Comparison of ENCODE assay signal across 22 cellular contexts in the genomic region with DNA sequence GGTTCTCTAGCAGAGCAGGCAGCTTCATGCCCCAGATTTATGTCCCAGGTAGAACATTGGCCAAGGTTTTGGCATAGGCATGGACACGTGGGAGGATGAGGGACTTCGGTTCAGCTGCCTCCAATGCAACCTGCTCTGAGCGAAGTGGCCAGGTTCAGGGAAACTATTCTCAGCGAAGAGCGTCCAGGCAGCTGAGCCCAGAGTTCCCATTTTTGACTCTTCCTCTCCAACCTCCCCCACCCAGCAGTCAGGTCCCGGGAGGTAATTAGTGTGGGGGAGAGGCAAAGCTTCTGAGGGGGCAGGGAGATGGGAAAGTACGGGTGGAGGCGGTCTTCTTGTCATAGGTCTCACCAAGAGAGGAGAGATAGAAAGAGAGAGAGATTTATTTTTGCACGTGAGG. TPM values are rescaled to one million over a fixed set of nuclear protein-coding genes. Genes with fewer than 3 reads are reported as not detected.
A peak's percentile ranks its signal among the peaks of the same experiment; 100 is the strongest.
DNase-seq lines count a peak whose midpoint lies in the region; ATAC-seq, FAIRE-seq and TF ChIP-seq lines count a peak whose summit lies in the region.
"Had no signal": no experiment of that assay in that cellular context is flagged by ENCODE, and none has a peak within 500 bp of the region (broad histone marks: within the 10 kb centered on the region; RNA-seq: fewer than 3 reads in every experiment).

No MANE protein-coding gene starts in this region.

- 14 to 26% methylated on average over 1 to 7 of the region's 9 CpGs for WGBS in endodermal cell (ENCODE audit: insufficient coverage in 1 of 2, insufficient read length in 1 of 2), 2 experiments

- no peak overlapping the region for H3K27ac Mint-ChIP-seq in CD4-positive, alpha-beta memory T cell
- no peak overlapping the region for H3K27ac Mint-ChIP-seq in endodermal cell
- no peak overlapping the region for H3K27ac Mint-ChIP-seq in neural crest cell (ENCODE audit: unreplicated experiment)
- H3K27ac Mint-ChIP-seq: activated CD4-positive, alpha-beta T cell treated with anti-CD3 and anti-CD28 coated beads for 36 hours; HFFc6 had no signal

- peaks cover 5% of the 10 kb centered on the region for H3K4me1 ChIP-seq in CD4-positive, alpha-beta memory T cell (ENCODE audit: insufficient read depth, low read length)
- 0 out of 2 replicates have a peak, but pooled peaks cover 2% of the 10 kb centered on the region for H3K4me1 ChIP-seq in HUES6 (ENCODE audit: control insufficient read depth, insufficient read depth, low read length)
- H3K4me1 ChIP-seq in endodermal cell (ENCODE audit: control insufficient read depth, insufficient read depth, low read length), result no peaks in the 10 kb centered on the region
- H3K4me1 ChIP-seq: foreskin keratinocyte had no signal

- peaks cover 29 to 34% of the 10 kb centered on the region in 2 donors for H3K27me3 Mint-ChIP-seq in CD4-positive, alpha-beta memory T cell
- H3K27me3 Mint-ChIP-seq in endodermal cell (ENCODE audit: insufficient read depth), result peaks cover 63% of the 10 kb centered on the region
- H3K27me3 Mint-ChIP-seq in neural crest cell (ENCODE audit: low read depth), result no peaks in the 10 kb centered on the region

- FAIRE-seq in D721Med (lab: Jason Lieb, UNC), result no peak

- H3K4me3 ChIP-seq in CD4-positive, alpha-beta memory T cell (ENCODE audit: low read length in 2 of 2), result no peak overlapping the region
- peak overlapping the region; percentile 72; the same call in 1 of the 2 replicates for H3K4me3 ChIP-seq in HUES6 (ENCODE audit: low read depth, low read length)
- H3K4me3 ChIP-seq in endodermal cell (ENCODE audit: low read length), result no peak overlapping the region
- H3K4me3 ChIP-seq: left lung, mucosa of descending colon, smooth muscle cell had no signal

- H3K9ac ChIP-seq in HUES6 (ENCODE audit: low read length) (no peak overlapping the region), endodermal cell (ENCODE audit: extremely low read depth, low read length, poor library complexity, severe bottlenecking) (no peak overlapping the region)
- H3K9ac ChIP-seq: SK-N-SH had no signal

- intact Hi-C loops in CD4-positive, alpha-beta memory T cell (cut with micrococcal nuclease), result no loop called here

- no peak for DNase-seq in CD4-positive, alpha-beta memory T cell
- DNase-seq in endodermal cell (no peak), neural crest cell (ENCODE audit: low read depth, low spot score) (no peak), SIG-M5 treated with dmso at 0.1 percent for 504 hours (lab: John Stamatoyannopoulos, UW; ENCODE audit: unreplicated experiment) (no peak), D721Med (ENCODE audit: insufficient read length, low spot score) (no peak)
- DNase-seq: activated CD4-positive, alpha-beta T cell treated with anti-CD3 and anti-CD28 coated beads for 36 hours; activated CD8-positive, alpha-beta memory T cell treated with anti-CD3 and anti-CD28 coated beads, Interleukin-2, amount 50 U/mL, for 48 hours; activated naive CD4-positive, alpha-beta T cell; aorta; foreskin keratinocyte; HFFc6; left lung; mucosa of descending colon; NCI-H146; SK-N-SH; stimulated activated CD4-positive, alpha-beta T cell treated with anti-CD3 and anti-CD28 coated beads, Interleukin-4, amount 100 ng/mL, for 4 hours had no signal

- H3K9me3 Mint-ChIP-seq in CD4-positive, alpha-beta memory T cell, result peaks cover 0 to 4% (median 0%) of the 10 kb centered on the region in 8 donors
- H3K9me3 Mint-ChIP-seq in endodermal cell, result no peaks in the 10 kb centered on the region
- no peaks in the 10 kb centered on the region for H3K9me3 Mint-ChIP-seq in neural crest cell
- H3K9me3 Mint-ChIP-seq: HFFc6 had no signal

- H3K36me3 ChIP-seq in CD4-positive, alpha-beta memory T cell (ENCODE audit: insufficient read depth, low read length), result no peaks in the 10 kb centered on the region
- no peaks in the 10 kb centered on the region for H3K36me3 ChIP-seq in HUES6 (ENCODE audit: control insufficient read depth, insufficient read depth, low read length)
- no peaks in the 10 kb centered on the region for H3K36me3 ChIP-seq in endodermal cell (ENCODE audit: control insufficient read depth, insufficient read depth, low read length)
- H3K36me3 ChIP-seq: left lung had no signal

- ATAC-seq in GM19395 (IDR thresholded peaks at IDR 0.05; ENCODE audit: unreplicated experiment) (no peak), GM21619 (IDR thresholded peaks at IDR 0.05; ENCODE audit: unreplicated experiment) (no peak)
- ATAC-seq: activated CD4-positive, alpha-beta T cell treated with anti-CD3 and anti-CD28 coated beads for 36 hours; left lung; Panc1 had no signal

- no peak overlapping the region for H3K27ac ChIP-seq in CD4-positive, alpha-beta memory T cell (ENCODE audit: low read depth, low read length)
- no peak overlapping the region for H3K27ac ChIP-seq in HUES6 (ENCODE audit: low read depth, low read length)
- H3K27ac ChIP-seq in endodermal cell (ENCODE audit: low read depth, low read length), result no peak overlapping the region
- H3K27ac ChIP-seq: foreskin keratinocyte, left lung had no signal

- TF ChIP-seq CTCF in endodermal cell (conservative IDR thresholded peaks at IDR 0.05) (no peak), neural crest cell (conservative IDR thresholded peaks at IDR 0.05) (no peak), D721Med (IDR thresholded peaks at IDR 0.05; ENCODE audit: insufficient read depth, missing control alignments) (no peak)

- no peaks in the 10 kb centered on the region for H3K9me3 ChIP-seq in CD4-positive, alpha-beta memory T cell (ENCODE audit: control insufficient read depth in 1 of 2, low read length in 2 of 2)
- H3K9me3 ChIP-seq in HUES6 (ENCODE audit: control insufficient read depth, insufficient read depth, low read depth, low read length) (no peaks in the 10 kb centered on the region), endodermal cell (ENCODE audit: control insufficient read depth, low read length) (no peaks in the 10 kb centered on the region)
- H3K9me3 ChIP-seq: left lung, mucosa of descending colon, SK-N-SH had no signal

- H3K36me3 Mint-ChIP-seq in CD4-positive, alpha-beta memory T cell, result no peaks in the 10 kb centered on the region
- H3K36me3 Mint-ChIP-seq in endodermal cell (ENCODE audit: low read depth), result no peaks in the 10 kb centered on the region
- no peaks in the 10 kb centered on the region for H3K36me3 Mint-ChIP-seq in neural crest cell (ENCODE audit: low read depth)

- H3K4me3 Mint-ChIP-seq in CD4-positive, alpha-beta memory T cell, result peak overlapping the region in 6 of 8 donors; percentile 10 to 76 (median 39)
- H3K4me3 Mint-ChIP-seq in endodermal cell (peak overlapping the region; percentile 62), neural crest cell (peak overlapping the region; percentile 42)
- H3K4me3 Mint-ChIP-seq: activated CD4-positive, alpha-beta T cell treated with anti-CD3 and anti-CD28 coated beads for 36 hours; HFFc6 had no signal

- POLR2A ChIA-PET in CD4-positive, alpha-beta memory T cell (lab: Charles Lee; ENCODE audit: partially characterized antibody), result no interaction called here

- H3K4me1 Mint-ChIP-seq in CD4-positive, alpha-beta memory T cell, result peaks cover 12 to 28% (median 18%) of the 10 kb centered on the region in 4 donors
- H3K4me1 Mint-ChIP-seq in endodermal cell, result peaks cover 10% of the 10 kb centered on the region
- no peaks in the 10 kb centered on the region for H3K4me1 Mint-ChIP-seq in neural crest cell

- CTCF ChIA-PET in CD4-positive, alpha-beta memory T cell (lab: Charles Lee; ENCODE audit: partially characterized antibody), result no interaction called here

- H3K27me3 ChIP-seq in CD4-positive, alpha-beta memory T cell (ENCODE audit: insufficient read depth, low read length), result peaks cover 9% of the 10 kb centered on the region
- H3K27me3 ChIP-seq in HUES6 (ENCODE audit: control insufficient read depth, insufficient read depth, low read length) (peaks cover 96% of the 10 kb centered on the region), endodermal cell (ENCODE audit: control insufficient read depth, insufficient read depth, low read length, poor library complexity, severe bottlenecking) (peaks cover 63% of the 10 kb centered on the region)

RNA-seq across cellular contexts. Expression of a gene that starts 1.0 kb away (rescaled TPM):
- total RNA-seq in CD4-positive, alpha-beta memory T cell, result not detected
- not detected for polyA plus RNA-seq in CD4-positive, alpha-beta memory T cell
- under 1 TPM in 1 of 2 donors, not detected in 1; 0.37 TPM for total RNA-seq in endodermal cell
- polyA plus RNA-seq in endodermal cell (2013, experiment 1 of 2), result 0.32 TPM
- polyA plus RNA-seq in endodermal cell (2013, experiment 2 of 2), result 0.70 TPM
- total RNA-seq in neural crest cell, result not detected in 2 replicates
- total RNA-seq: activated CD4-positive, alpha-beta T cell treated with anti-CD3 and anti-CD28 coated beads for 36 hours; foreskin keratinocyte; HFFc6; left lung; smooth muscle cell; subcutaneous adipose tissue had no signal
- polyA plus RNA-seq: foreskin keratinocyte, SK-N-SH, smooth muscle cell had no signal

RNA-seq across cellular contexts. Expression of a gene that starts 39.0 kb away (rescaled TPM):
- total RNA-seq in CD4-positive, alpha-beta memory T cell, result not detected
- not detected for polyA plus RNA-seq in CD4-positive, alpha-beta memory T cell
- not detected for total RNA-seq in endodermal cell
- polyA plus RNA-seq in endodermal cell (2013, experiment 1 of 2), result not detected
- not detected for polyA plus RNA-seq in endodermal cell (2013, experiment 2 of 2)
- not detected in 2 replicates for total RNA-seq in neural crest cell
- total RNA-seq: activated CD4-positive, alpha-beta T cell treated with anti-CD3 and anti-CD28 coated beads for 36 hours; foreskin keratinocyte; HFFc6; left lung; subcutaneous adipose tissue had no signal
- polyA plus RNA-seq: aorta, foreskin keratinocyte, SK-N-SH, smooth muscle cell had no signal
